In the genomic region with DNA sequence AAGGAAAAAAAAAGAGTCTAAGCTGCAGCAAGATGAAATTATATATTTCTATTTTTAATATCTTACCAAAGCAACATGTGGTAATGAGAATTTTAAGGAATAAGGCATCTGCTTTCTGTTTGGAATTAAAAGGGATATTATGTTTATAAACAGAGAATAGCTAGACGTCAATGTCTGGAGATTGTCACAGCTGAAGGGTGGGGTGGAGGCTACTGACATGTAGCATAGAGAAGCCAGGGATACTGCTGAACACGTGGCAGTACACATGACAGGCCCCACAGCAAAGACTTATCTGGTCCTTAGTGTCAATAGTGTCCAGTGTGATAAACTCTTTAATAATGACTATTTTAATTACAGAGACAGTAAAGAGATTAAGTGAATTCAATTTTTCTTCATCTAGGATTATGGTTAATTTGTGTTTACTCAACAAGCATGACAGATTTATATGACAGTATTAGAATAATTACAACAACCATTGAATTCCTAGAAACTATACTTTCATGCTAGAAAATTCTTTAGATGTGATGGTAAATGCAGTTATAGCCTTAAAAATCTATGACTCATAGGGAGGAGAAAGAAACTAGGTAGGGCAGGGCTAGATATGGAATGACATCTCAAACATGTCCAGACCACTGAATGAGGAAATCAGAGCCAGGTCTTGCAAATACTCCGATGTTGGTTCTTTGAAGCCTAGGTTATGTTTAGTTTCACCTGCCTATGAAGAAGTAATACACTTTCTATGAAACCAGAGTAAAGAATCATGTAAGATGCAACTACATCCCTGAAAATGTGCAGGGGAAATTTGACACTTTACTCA, we compare ENCODE assay signal across 24 cellular contexts.
DNase-seq lines count a peak whose midpoint lies in the region; ATAC-seq and TF ChIP-seq lines count a peak whose summit lies in the region.
"Had no signal": no experiment of that assay in that cellular context is flagged by ENCODE, and none has a peak within 500 bp of the region (broad histone marks: within the 10 kb centered on the region; RNA-seq: fewer than 3 reads in every experiment).

No MANE protein-coding gene starts in this region.

- BruUV-seq in OCI-LY7 (replicated peaks; lab: Mats Ljungman, UMichigan): no TSS peak

- no peak overlapping the region for H4K8ac ChIP-seq in neuronal stem cell (ENCODE audit: low read depth, low read length)

- H2AFZ ChIP-seq in fibroblast of lung (ENCODE audit: low read length): no peak overlapping the region
- peak overlapping the region; percentile 53 for H2AFZ ChIP-seq in neuronal stem cell (ENCODE audit: low read length)
- no peak overlapping the region for H2AFZ ChIP-seq in OCI-LY7 (ENCODE audit: low read length)

- TF ChIP-seq CTCF in fibroblast of lung (conservative IDR thresholded peaks at IDR 0.05 in 1 of 2, IDR thresholded peaks at IDR 0.05 in 1 of 2; ENCODE audit: low read depth in 1 of 2, low read length in 2 of 2): no peak
- TF ChIP-seq CTCF in OCI-LY7 (conservative IDR thresholded peaks at IDR 0.05; ENCODE audit: low read length): no peak

- no peak overlapping the region for H2AK5ac ChIP-seq in neuronal stem cell (ENCODE audit: low read depth, low read length)

- no peak overlapping the region for H3K18ac ChIP-seq in neuronal stem cell (ENCODE audit: low read length)

- WGBS in neuronal stem cell (ENCODE audit: extremely low coverage in 2 of 2, insufficient read length in 2 of 2, insufficient replicate concordance in 1 of 2), 2 donors: no CpG with 5 or more reads among the region's 3 CpGs

- H2BK5ac ChIP-seq in neuronal stem cell (ENCODE audit: low read length): no peak overlapping the region

- H3K27ac ChIP-seq in fibroblast of lung (ENCODE audit: insufficient read depth, low read length) (no peak overlapping the region), neuronal stem cell (replicated peaks; ENCODE audit: low read length) (no peak overlapping the region), OCI-LY7 (ENCODE audit: low read depth, low read length, poor library complexity, severe bottlenecking) (no peak overlapping the region)
- H3K27ac ChIP-seq: ascending aorta, vagina had no signal

- H3K79me1 ChIP-seq in neuronal stem cell (ENCODE audit: low read depth, low read length): no peaks in the 10 kb centered on the region

- no peak overlapping the region for H2BK12ac ChIP-seq in neuronal stem cell (ENCODE audit: low read length)

- no peaks in the 10 kb centered on the region for H3K79me2 ChIP-seq in fibroblast of lung (ENCODE audit: control insufficient read depth, insufficient read depth, low read length)
- no peaks in the 10 kb centered on the region for H3K79me2 ChIP-seq in OCI-LY7 (ENCODE audit: insufficient read depth, low read depth, low read length)

- H3K4me1 ChIP-seq in fibroblast of lung (ENCODE audit: control insufficient read depth, extremely low read depth, insufficient read depth, low read length) (peaks cover 2% of the 10 kb centered on the region), neuronal stem cell (ENCODE audit: control insufficient read depth in 2 of 2, insufficient read depth in 1 of 2, low read depth in 1 of 2, low read length in 2 of 2) (no peaks in the 10 kb centered on the region), OCI-LY7 (ENCODE audit: insufficient read depth, low read length, poor library complexity, severe bottlenecking) (no peaks in the 10 kb centered on the region)
- H3K4me1 ChIP-seq: ascending aorta, HAP-1, vagina had no signal

- no peak overlapping the region for H2BK15ac ChIP-seq in neuronal stem cell (ENCODE audit: low read length)

- CTCF ChIA-PET in OCI-LY7 (lab: Charles Lee; ENCODE audit: unreplicated experiment): no interaction called here

- intact Hi-C loops in OCI-LY7 (cut with micrococcal nuclease; ENCODE audit: unreplicated experiment): no loop called here

- H3K23ac ChIP-seq in neuronal stem cell (ENCODE audit: low read depth, low read length, poor library complexity): no peak overlapping the region

- no peaks in the 10 kb centered on the region for H3K9me2 ChIP-seq in OCI-LY7 (ENCODE audit: insufficient read depth, low read length)

- H4K91ac ChIP-seq in neuronal stem cell (ENCODE audit: low read depth, low read length, poor library complexity): no peak overlapping the region

- H3K9me3 ChIP-seq in fibroblast of lung (ENCODE audit: control insufficient read depth, insufficient read depth, low read depth, low read length) (no peaks in the 10 kb centered on the region), neuronal stem cell (replicated peaks in 1 of 2; ENCODE audit: control insufficient read depth in 2 of 2, insufficient read depth in 1 of 2, low read depth in 1 of 2, low read length in 2 of 2) (peaks cover 0 to 2% of the 10 kb centered on the region in 2 donors), OCI-LY7 (ENCODE audit: low read length) (no peaks in the 10 kb centered on the region)
- H3K9me3 ChIP-seq: ascending aorta, HAP-1, vagina had no signal

- H3K4me3 ChIP-seq in fibroblast of lung (replicated peaks in 1 of 4; ENCODE audit: control extremely low read depth in 1 of 4, insufficient read depth in 1 of 4, low read depth in 3 of 4, low read length in 4 of 4) (no peak overlapping the region), neuronal stem cell (ENCODE audit: low read length in 2 of 2) (no peak overlapping the region), OCI-LY7 (ENCODE audit: low read depth, low read length, poor library complexity, severe bottlenecking) (no peak overlapping the region)
- H3K4me3 ChIP-seq: ascending aorta, HAP-1, vagina had no signal

- H3K27me3 ChIP-seq in fibroblast of lung (ENCODE audit: control insufficient read depth, insufficient read depth, low read length) (no peaks in the 10 kb centered on the region), neuronal stem cell (ENCODE audit: control insufficient read depth in 3 of 3, insufficient read depth in 3 of 3, low read depth in 1 of 3, low read length in 3 of 3) (no peaks in the 10 kb centered on the region)
- H3K27me3 ChIP-seq: ascending aorta, vagina had no signal

- no peak overlapping the region for H3K4ac ChIP-seq in neuronal stem cell (ENCODE audit: low read length)

- DNase-seq in HPDE6-E6E7 (ENCODE audit: extremely low spot score) (peak; percentile 54), SK-N-DZ (ENCODE audit: low spot score) (peak; percentile 21), fibroblast of lung (ENCODE audit: low read depth in 2 of 2) (peak; percentile 12 to 42), neuronal stem cell (ENCODE audit: low spot score) (no peak), OCI-LY7 (ENCODE audit: low spot score) (no peak), activated T-cell treated with anti-CD3 and anti-CD28 coated beads for 4 hours (no peak), GM19240 (ENCODE audit: insufficient read length, low spot score) (no peak)
- DNase-seq: activated CD4-positive, alpha-beta memory T cell treated with anti-CD3 and anti-CD28 coated beads for 36 hours; activated naive CD4-positive, alpha-beta T cell treated with Interleukin-2 at 50 U/mL for 16 hours; activated T-cell treated with anti-CD3 and anti-CD28 coated beads, Interleukin-2, amount 50 U/mL, for 1 hour; AML-193; EL; head of caudate nucleus; natural killer cell; NCI-H1694; NCI-H446; SHP77 treated with DMSO at 0.1 percent for 48 hours; small intestine; stimulated activated CD4-positive, alpha-beta T cell treated with anti-CD3 and anti-CD28 coated beads, Interleukin-4, amount 100 ng/mL, for 24 hours; T-helper 2 cell had no signal

- POLR2A ChIA-PET in OCI-LY7 (lab: Charles Lee): no interaction called here

- H2BK120ac ChIP-seq in neuronal stem cell (ENCODE audit: low read depth, low read length): no peak overlapping the region

- no peak for ATAC-seq in HG03442 (IDR thresholded peaks at IDR 0.05; ENCODE audit: unreplicated experiment)
- ATAC-seq: natural killer cell had no signal

- H3K9ac ChIP-seq in fibroblast of lung (ENCODE audit: insufficient read depth, low read length) (no peak overlapping the region), neuronal stem cell (ENCODE audit: low read depth, low read length, poor library complexity) (no peak overlapping the region)

- H3K36me3 ChIP-seq in fibroblast of lung (ENCODE audit: control insufficient read depth, insufficient read depth, low read length): no peaks in the 10 kb centered on the region
- no peaks in the 10 kb centered on the region for H3K36me3 ChIP-seq in neuronal stem cell (replicated peaks in 1 of 2; ENCODE audit: control insufficient read depth in 2 of 2, insufficient read depth in 2 of 2, low read length in 2 of 2)
- no peaks in the 10 kb centered on the region for H3K36me3 ChIP-seq in OCI-LY7 (ENCODE audit: insufficient read depth, low read length)
- H3K36me3 ChIP-seq: ascending aorta, HAP-1, vagina had no signal

- H4K20me1 ChIP-seq in fibroblast of lung (ENCODE audit: control insufficient read depth, extremely low read depth, insufficient read depth, low read length) (no peaks in the 10 kb centered on the region), OCI-LY7 (ENCODE audit: insufficient read depth, low read length) (no peaks in the 10 kb centered on the region)

- H3K4me2 ChIP-seq in fibroblast of lung (ENCODE audit: extremely low read depth, insufficient read depth, low read length) (no peak overlapping the region), neuronal stem cell (ENCODE audit: insufficient read depth, low read length, poor library complexity, severe bottlenecking) (no peak overlapping the region), OCI-LY7 (ENCODE audit: low read length) (no peak overlapping the region)

- H3K14ac ChIP-seq in neuronal stem cell (ENCODE audit: low read length): no peak overlapping the region

Comparison
In these comparisons a context has a peak if more than half of its experiments do, and no peak if none do; other contexts are left out.
1. DNase-seq: peak in HPDE6-E6E7 (single experiment), SK-N-DZ (single experiment) and fibroblast of lung (2 of 2); none in neuronal stem cell (single experiment), OCI-LY7 (single experiment), activated T-cell treated with anti-CD3 and anti-CD28 coated beads for 4 hours (single experiment) and GM19240 (single experiment).